ENCODE assay signal across 23 cellular contexts in genomic region chr9:121304707-121305106, GRCh38. TPM values are rescaled to one million over a fixed set of nuclear protein-coding genes. Genes with fewer than 3 reads are reported as not detected.
A peak's percentile ranks its signal among the peaks of the same experiment; 100 is the strongest.
DNase-seq lines count a peak whose midpoint lies in the region; ATAC-seq and TF ChIP-seq lines count a peak whose summit lies in the region.
"Had no signal": no experiment of that assay in that cellular context is flagged by ENCODE, and none has a peak within 500 bp of the region (broad histone marks: within the 10 kb centered on the region; RNA-seq: fewer than 3 reads in every experiment).

No MANE protein-coding gene starts in this region.

- no peak for TF ChIP-seq EP300 in SK-N-SH (IDR thresholded peaks at IDR 0.05; ENCODE audit: borderline replicate concordance in 1 of 2, low read depth in 1 of 2, low read length in 1 of 2)

- no peak overlapping the region for H3K4me3 ChIP-seq in ACC112 (ENCODE audit: low read depth, low read length)
- H3K4me3 ChIP-seq in colonic mucosa: no peak overlapping the region
- peak overlapping the region; percentile 24 for H3K4me3 ChIP-seq in right cardiac atrium (ENCODE audit: low read length)
- peak overlapping the region; percentile 42 to 97 (median 78) for H3K4me3 ChIP-seq in subcutaneous abdominal adipose tissue (ENCODE audit: low read depth in 1 of 5, low read length in 5 of 5)
- H3K4me3 ChIP-seq in SK-N-SH (ENCODE audit: low read depth in 2 of 2, low read length in 1 of 2): no peak overlapping the region
- H3K4me3 ChIP-seq: body of pancreas had no signal

- H3K27me3 ChIP-seq in ACC112 (ENCODE audit: insufficient read depth, low read length): no peaks in the 10 kb centered on the region
- H3K27me3 ChIP-seq in colonic mucosa: no peaks in the 10 kb centered on the region
- H3K27me3 ChIP-seq in right cardiac atrium (ENCODE audit: control insufficient read depth, insufficient read depth): no peaks in the 10 kb centered on the region
- no peaks in the 10 kb centered on the region for H3K27me3 ChIP-seq in subcutaneous abdominal adipose tissue (ENCODE audit: control insufficient read depth in 5 of 5, insufficient read depth in 4 of 5, low read length in 5 of 5)
- H3K27me3 ChIP-seq in SK-N-SH (ENCODE audit: insufficient read depth): no peaks in the 10 kb centered on the region
- H3K27me3 ChIP-seq: body of pancreas had no signal

- H3K36me3 ChIP-seq in ACC112 (ENCODE audit: insufficient read depth, low read length) (peaks cover 31% of the 10 kb centered on the region), colonic mucosa (peaks cover 13% of the 10 kb centered on the region), subcutaneous abdominal adipose tissue (ENCODE audit: control insufficient read depth in 5 of 5, insufficient read depth in 5 of 5, low read length in 5 of 5) (peaks cover 9 to 78% (median 68%) of the 10 kb centered on the region in 5 donors), SK-N-SH (replicated peaks in 1 of 2; ENCODE audit: control insufficient read depth in 1 of 2, insufficient read depth in 2 of 2, low read length in 1 of 2) (peaks cover under 1 to 45% of the 10 kb centered on the region in 2 experiments)

- no peaks in the 10 kb centered on the region for H3K9me3 ChIP-seq in colonic mucosa
- no peaks in the 10 kb centered on the region for H3K9me3 ChIP-seq in right cardiac atrium (ENCODE audit: control insufficient read depth, low read length)
- H3K9me3 ChIP-seq in subcutaneous abdominal adipose tissue (ENCODE audit: control insufficient read depth in 5 of 5, low read length in 5 of 5): no peaks in the 10 kb centered on the region
- no peaks in the 10 kb centered on the region for H3K9me3 ChIP-seq in SK-N-SH
- H3K9me3 ChIP-seq: body of pancreas had no signal

- H3F3A ChIP-seq in SK-N-SH (replicated peaks; ENCODE audit: insufficient read depth): no peaks in the 10 kb centered on the region

- H3K27ac ChIP-seq in ACC112 (ENCODE audit: low read depth, low read length): peak overlapping the region; percentile 4; the same call in 1 of the 2 replicates
- H3K27ac ChIP-seq in colonic mucosa: peak overlapping the region; percentile 15
- H3K27ac ChIP-seq in right cardiac atrium (ENCODE audit: low read length): peak overlapping the region; percentile 75
- H3K27ac ChIP-seq in subcutaneous abdominal adipose tissue (ENCODE audit: low read depth, low read length): peak overlapping the region; percentile 91
- H3K27ac ChIP-seq in SK-N-SH (ENCODE audit: low read depth in 2 of 2, low read length in 1 of 2): no peak overlapping the region
- H3K27ac ChIP-seq: body of pancreas had no signal

- POLR2A ChIA-PET in SK-N-SH (lab: Yijun Ruan, JAX): no interaction called here

- H3K9ac ChIP-seq in colonic mucosa (ENCODE audit: low read depth in 2 of 2, low read length in 2 of 2): no peak overlapping the region
- H3K9ac ChIP-seq in subcutaneous abdominal adipose tissue (ENCODE audit: low read length in 5 of 5): peak overlapping the region in 4 of 5 donors; percentile 8 to 38 (median 27)
- no peak overlapping the region for H3K9ac ChIP-seq in SK-N-SH

- H2AFZ ChIP-seq in ACC112 (ENCODE audit: low read length, unreplicated experiment) (no peak overlapping the region), SK-N-SH (ENCODE audit: low read depth) (no peak overlapping the region)

- TF ChIP-seq CTCF in colonic mucosa (IDR thresholded peaks at IDR 0.05): no peak
- no peak for TF ChIP-seq CTCF in SK-N-SH (IDR thresholded peaks at IDR 0.05)

- H3K4me1 ChIP-seq in ACC112 (ENCODE audit: control insufficient read depth, insufficient read depth, low read length, unreplicated experiment): peaks cover 20% of the 10 kb centered on the region
- peaks cover 3% of the 10 kb centered on the region for H3K4me1 ChIP-seq in colonic mucosa
- H3K4me1 ChIP-seq in right cardiac atrium (ENCODE audit: control insufficient read depth, insufficient read depth, low read length): peaks cover 12% of the 10 kb centered on the region
- peaks cover 35 to 88% (median 83%) of the 10 kb centered on the region in 5 donors for H3K4me1 ChIP-seq in subcutaneous abdominal adipose tissue (ENCODE audit: control insufficient read depth in 5 of 5, insufficient read depth in 5 of 5, low read length in 5 of 5)
- peaks cover 0 to 4% of the 10 kb centered on the region in 2 experiments; a peak in 2 of 4 replicates for H3K4me1 ChIP-seq in SK-N-SH (ENCODE audit: control insufficient read depth in 1 of 2, insufficient read depth in 2 of 2, low read depth in 1 of 2, low read length in 1 of 2)

- CTCF ChIA-PET in SK-N-SH (lab: Yijun Ruan, JAX): interaction anchor here (1.9 to 5.4 kb wide), 2 partner anchors 15 to 26 kb away, joined by 7 to 55 read pairs; no protein-coding TSS in a partner anchor

- DNase-seq in colonic mucosa (no peak), right cardiac atrium (no peak), globus pallidus (ENCODE audit: low spot score) (no peak), cerebellar cortex (ENCODE audit: low spot score) (no peak), COLO829 (ENCODE audit: low spot score) (no peak), SK-N-SH (no peak)
- DNase-seq: activated CD4-positive, alpha-beta memory T cell treated with anti-CD3 and anti-CD28 coated beads, Interleukin-2, amount 10 ng/mL, durations not matched to agents 7 days and 5 days; activated effector memory CD4-positive, alpha-beta T cell treated with anti-CD3 and anti-CD28 coated beads, Interleukin-2, amount 50 U/mL, for 16 hours; body of pancreas; CD4-positive, CD25-positive, alpha-beta regulatory T cell; EL; head of caudate nucleus; mesendoderm; naive B cell; NCI-H1048; NCI-H187; NCI-H526; stimulated activated CD4-positive, alpha-beta T cell treated with anti-CD3 and anti-CD28 coated beads, Interleukin-2, amount 100 ng/mL, for 48 hours; stimulated activated naive CD4-positive, alpha-beta T cell; T-cell had no signal

- H3K79me2 ChIP-seq in ACC112 (ENCODE audit: control insufficient read depth, insufficient read depth, low read length, unreplicated experiment): peaks cover 10% of the 10 kb centered on the region
- 0 out of 2 replicates have a peak, but pooled peaks cover 3% of the 10 kb centered on the region for H3K79me2 ChIP-seq in SK-N-SH (ENCODE audit: insufficient read depth)

- 87% methylated on average over 1 of the region's 1 CpG for WGBS in right cardiac atrium
- WGBS in SK-N-SH (ENCODE audit: low lambda C conversion rate): 92% methylated on average over 1 of the region's 1 CpG

- no peaks in the 10 kb centered on the region for H3K9me2 ChIP-seq in SK-N-SH

- intact Hi-C loops in colonic mucosa (cut with DNase I): no loop called here
- intact Hi-C loops in right cardiac atrium (cut with DNase I): loop anchor here in 1 of 4 donors (10.0 kb wide), 1 partner anchor 90 kb away; no protein-coding TSS in a partner anchor

- no peak for TF ChIP-seq RAD21 in SK-N-SH (IDR thresholded peaks at IDR 0.05; ENCODE audit: low read length)

- no peak for ATAC-seq in right cardiac atrium
- ATAC-seq: body of pancreas, Panc1, T-cell had no signal

- no peak overlapping the region for H3K4me2 ChIP-seq in SK-N-SH

- H4K20me1 ChIP-seq in SK-N-SH (ENCODE audit: insufficient read depth): no peaks in the 10 kb centered on the region

TF ChIP-seq in SK-N-SH, 30 proteins besides CTCF, POLR2A, EP300 and RAD21:
- TF ChIP-seq USF1 (IDR thresholded peaks at IDR 0.05; ENCODE audit: borderline replicate concordance, low read depth) (no peak), RXRA (IDR thresholded peaks at IDR 0.05; ENCODE audit: borderline replicate concordance, low read depth) (no peak), EZH2phosphoT487 (IDR thresholded peaks at IDR 0.05; ENCODE audit: borderline replicate concordance, low read depth) (no peak), NRF1 (IDR thresholded peaks at IDR 0.05; ENCODE audit: low read depth, low read length) (no peak), TAF1 (IDR thresholded peaks at IDR 0.05; ENCODE audit: borderline replicate concordance, low read depth, low read length) (no peak), MXI1 (IDR thresholded peaks at IDR 0.05; ENCODE audit: low read depth, low read length) (no peak), MAX (IDR thresholded peaks at IDR 0.05; ENCODE audit: low read depth) (no peak), GATA2 (CRISPR knock-in tag; IDR thresholded peaks at IDR 0.05) (no peak), MEF2A (IDR thresholded peaks at IDR 0.05; ENCODE audit: borderline replicate concordance, low read depth) (no peak), CHD2 (IDR thresholded peaks at IDR 0.05; ENCODE audit: low read length, partially characterized antibody) (no peak), ELF1 (IDR thresholded peaks at IDR 0.05) (no peak), TEAD4 (IDR thresholded peaks at IDR 0.05; ENCODE audit: borderline replicate concordance, insufficient read depth) (no peak), YY1 (IDR thresholded peaks at IDR 0.05; ENCODE audit: low read depth) (no peak), SMC3 (IDR thresholded peaks at IDR 0.05; ENCODE audit: low read depth, low read length) (no peak), JUND (IDR thresholded peaks at IDR 0.05) (no peak)
- TF ChIP-seq, protein P1, sequence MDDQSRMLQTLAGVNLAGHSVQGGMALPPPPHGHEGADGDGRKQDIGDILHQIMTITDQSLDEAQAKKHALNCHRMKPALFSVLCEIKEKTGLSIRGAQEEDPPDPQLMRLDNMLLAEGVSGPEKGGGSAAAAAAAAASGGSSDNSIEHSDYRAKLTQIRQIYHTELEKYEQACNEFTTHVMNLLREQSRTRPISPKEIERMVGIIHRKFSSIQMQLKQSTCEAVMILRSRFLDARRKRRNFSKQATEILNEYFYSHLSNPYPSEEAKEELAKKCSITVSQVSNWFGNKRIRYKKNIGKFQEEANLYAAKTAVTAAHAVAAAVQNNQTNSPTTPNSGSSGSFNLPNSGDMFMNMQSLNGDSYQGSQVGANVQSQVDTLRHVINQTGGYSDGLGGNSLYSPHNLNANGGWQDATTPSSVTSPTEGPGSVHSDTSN (IDR thresholded peaks at IDR 0.05): no peak
TF ChIP-seq in SK-N-SH: peak in this region for 0.

RNA-seq across cellular contexts. Expression of gene GSN, which starts 36.7 kb away (rescaled TPM):
- total RNA-seq in colonic mucosa: 100 to 1,000 TPM; 413 to 553 TPM
- 1,000 to 10,000 TPM in 3 of 4 donors, 100 to 1,000 TPM in 1; 949 to 1,838 (median 1,489) TPM for total RNA-seq in right cardiac atrium
- polyA plus RNA-seq in right cardiac atrium: 1,813 TPM
- 168 and 172 TPM in 2 replicates for polyA plus RNA-seq in SK-N-SH (2012; rRNA removed)
- 82.7 and 123 TPM in 2 replicates for polyA plus RNA-seq in SK-N-SH (2012; cell fraction: cytosol; rRNA removed)
- 205 and 218 TPM in 2 replicates for polyA plus RNA-seq in SK-N-SH (2012; cell fraction: nucleus; rRNA removed)

Comparison
In these comparisons a context has a peak if more than half of its experiments do, and no peak if none do; other contexts are left out.
1. H3K27ac ChIP-seq: peak in ACC112 (single experiment), colonic mucosa (single experiment), right cardiac atrium (single experiment) and subcutaneous abdominal adipose tissue (single experiment); none in SK-N-SH (0 of 2).
2. H3K4me3 ChIP-seq: peak in right cardiac atrium (single experiment) and subcutaneous abdominal adipose tissue (5 of 5); none in ACC112 (single experiment), colonic mucosa (single experiment) and SK-N-SH (0 of 2).
3. H3K9ac ChIP-seq: peak in subcutaneous abdominal adipose tissue (4 of 5); none in colonic mucosa (0 of 2) and SK-N-SH (single experiment).